8 cellular contexts compared by ENCODE assay signal in the genomic region with DNA sequence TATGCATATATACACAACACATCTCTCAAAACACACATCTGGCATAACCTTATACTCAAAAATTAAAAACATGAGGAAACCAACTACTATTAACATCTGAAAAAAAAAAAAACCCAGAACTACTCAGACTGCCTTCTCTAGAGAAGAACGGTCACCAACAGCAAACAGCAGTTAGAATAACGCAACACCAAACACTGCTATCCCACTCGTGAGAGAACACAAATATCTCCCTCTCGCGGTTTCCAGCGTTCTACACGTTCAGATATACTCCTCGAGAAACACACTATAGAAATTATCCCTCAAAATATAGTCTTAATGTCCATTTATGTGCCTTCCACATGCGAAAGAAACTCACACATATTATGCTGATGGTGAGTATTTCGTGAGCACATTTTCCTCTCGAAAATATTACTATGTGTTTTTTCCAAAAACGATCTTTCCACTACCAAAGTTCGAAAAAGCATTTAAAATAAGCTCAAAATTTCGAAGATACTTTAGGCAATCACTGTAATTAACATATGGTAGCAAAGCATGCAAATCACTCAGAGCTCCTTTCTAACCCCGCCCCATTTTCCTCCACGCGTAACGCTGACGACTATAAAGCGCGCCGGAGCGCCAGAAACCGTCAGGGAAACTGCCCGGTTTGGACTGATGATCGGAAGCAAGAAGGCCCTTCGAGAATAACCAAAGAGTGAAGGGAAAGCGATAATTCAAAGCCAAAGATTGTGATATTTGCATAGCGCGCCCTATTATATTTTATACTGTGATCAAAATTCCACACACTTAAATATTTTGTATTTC.
A peak's percentile ranks its signal among the peaks of the same experiment; 100 is the strongest.
DNase-seq lines count a peak whose midpoint lies in the region; FAIRE-seq and TF ChIP-seq lines count a peak whose summit lies in the region.

No MANE protein-coding gene starts in this region.

- H4K8ac ChIP-seq in H9 (replicated peaks; ENCODE audit: insufficient read length, low read depth, low read length) = no peak overlapping the region

- DNase-seq in G401 (ENCODE audit: low spot score) (peak; percentile 98), H9 (peak; percentile 97), M059J (ENCODE audit: low read depth) (peak; percentile 98), SHP77 treated with DMSO at 0.1 percent for 48 hours (lab: John Stamatoyannopoulos, UW) (peak; percentile 97), activated gamma-delta T cell treated with Interleukin-2 at 50 U/mL for 16 hours (peak; percentile 89), frontal cortex (ENCODE audit: low spot score in 2 of 2) (peak; percentile 64 to 81), neural progenitor cell (ENCODE audit: low spot score) (peak; percentile 96)

- H3K23ac ChIP-seq in H9 (ENCODE audit: insufficient read length, low read depth, low read length) = no peak overlapping the region

- H3K4me1 Mint-ChIP-seq in H9 (peaks cover 4 to 5% of the 10 kb centered on the region in 2 experiments; a peak in 2 of 4 replicates), neural progenitor cell (peaks cover 4% of the 10 kb centered on the region)

- H3K36me3 Mint-ChIP-seq in H9 (ENCODE audit: insufficient read depth in 1 of 3, low read depth in 3 of 3) = no peaks in the 10 kb centered on the region
- no peaks in the 10 kb centered on the region for H3K36me3 Mint-ChIP-seq in neural progenitor cell

- H3K9me3 Mint-ChIP-seq in H9 = no peaks in the 10 kb centered on the region
- H3K9me3 Mint-ChIP-seq in neural progenitor cell = no peaks in the 10 kb centered on the region

- H4K20me1 ChIP-seq in H9 (ENCODE audit: control insufficient read depth, insufficient read depth, insufficient read length) (no peaks in the 10 kb centered on the region), neural progenitor cell (ENCODE audit: low read depth) (no peaks in the 10 kb centered on the region)

- H3K27ac Mint-ChIP-seq in H9 (no peak overlapping the region), neural progenitor cell (no peak overlapping the region)

- no peak overlapping the region for H4K91ac ChIP-seq in H9 (ENCODE audit: insufficient read length, low read depth, low read length)

- peak overlapping the region; percentile 36 for H3K4me2 ChIP-seq in H9 (ENCODE audit: insufficient read depth, insufficient read length, low read length)
- H3K4me2 ChIP-seq in neural progenitor cell = peak overlapping the region; percentile 79

- peak overlapping the region; percentile 81 for H2BK5ac ChIP-seq in H9 (ENCODE audit: insufficient read length, low read length)

- no CpG with 5 or more reads among the region's 30 CpGs for WGBS in H9 (ENCODE audit: extremely low coverage, insufficient read length, low lambda C conversion rate)

- H3K4me3 Mint-ChIP-seq in H9 (no peak overlapping the region), neural progenitor cell (no peak overlapping the region)

- no peak overlapping the region for H2BK20ac ChIP-seq in H9 (ENCODE audit: low read depth, low read length, poor library complexity, severe bottlenecking)

- TF ChIP-seq CTCF in H9 (conservative IDR thresholded peaks at IDR 0.05) (no peak; the same call in 2 of the 3 replicates), neural progenitor cell (IDR thresholded peaks at IDR 0.05) (peak; percentile 9)

- H3K9me3 ChIP-seq in H9 (ENCODE audit: control insufficient read depth, low read depth, low read length) (no peaks in the 10 kb centered on the region), neural progenitor cell (ENCODE audit: low read depth) (no peaks in the 10 kb centered on the region), stomach smooth muscle (ENCODE audit: control insufficient read depth in 2 of 2, low read length in 2 of 2) (no peaks in the 10 kb centered on the region)

- no peaks in the 10 kb centered on the region for H3K79me1 ChIP-seq in H9 (ENCODE audit: insufficient read depth, low read depth, low read length, poor library complexity, severe bottlenecking)

- H3K9ac ChIP-seq in H9 (ENCODE audit: extremely low read depth, insufficient read length, low read length) (peak overlapping the region; percentile 70), neural progenitor cell (peak overlapping the region; percentile 91), stomach smooth muscle (ENCODE audit: low read length in 2 of 2) (peak overlapping the region; percentile 72 to 94)

- H3K4me1 ChIP-seq in H9 (ENCODE audit: insufficient read depth, low read length) = no peaks in the 10 kb centered on the region
- no peaks in the 10 kb centered on the region for H3K4me1 ChIP-seq in neural progenitor cell
- peaks cover 7% of the 10 kb centered on the region for H3K4me1 ChIP-seq in stomach smooth muscle (ENCODE audit: control insufficient read depth, insufficient read depth, low read length)

- H3K4me3 ChIP-seq in neural progenitor cell (peak overlapping the region; percentile 46), stomach smooth muscle (ENCODE audit: low read length in 2 of 2) (peak overlapping the region; percentile 68 to 74)

- H3K36me3 ChIP-seq in neural progenitor cell (no peaks in the 10 kb centered on the region), stomach smooth muscle (ENCODE audit: control insufficient read depth in 2 of 2, insufficient read depth in 2 of 2, low read length in 2 of 2) (no peaks in the 10 kb centered on the region)

- H2AK5ac ChIP-seq in H9 (ENCODE audit: insufficient read length, low read length) = no peak overlapping the region

- no peak overlapping the region for H2BK12ac ChIP-seq in H9 (ENCODE audit: insufficient read length, low read depth, low read length)

- no peak overlapping the region for H2BK15ac ChIP-seq in H9 (ENCODE audit: low read depth, low read length)

- peak overlapping the region; percentile 92 for H3K27ac ChIP-seq in H9 (ENCODE audit: insufficient read length, low read depth, low read length)
- H3K27ac ChIP-seq in neural progenitor cell = peak overlapping the region; percentile 99
- peak overlapping the region; percentile 87 for H3K27ac ChIP-seq in stomach smooth muscle (ENCODE audit: low read length)

- no peak overlapping the region for H3K4ac ChIP-seq in H9 (ENCODE audit: low read depth, low read length)

- peaks cover 35% of the 10 kb centered on the region for H3F3A ChIP-seq in neural progenitor cell (ENCODE audit: low read depth)

- H3K27me3 ChIP-seq in H9 (ENCODE audit: insufficient read depth, low read length) = no peaks in the 10 kb centered on the region
- H3K27me3 ChIP-seq in neural progenitor cell = no peaks in the 10 kb centered on the region
- no peaks in the 10 kb centered on the region for H3K27me3 ChIP-seq in stomach smooth muscle (ENCODE audit: control insufficient read depth in 1 of 2, insufficient read depth in 2 of 2, low read length in 2 of 2)

- FAIRE-seq in frontal cortex (lab: Jason Lieb, UNC) = peak; percentile 72

- H3K79me2 ChIP-seq in H9 (ENCODE audit: insufficient read depth, low read length) (no peaks in the 10 kb centered on the region), neural progenitor cell (ENCODE audit: low read depth) (no peaks in the 10 kb centered on the region)

- H3K56ac ChIP-seq in H9 (ENCODE audit: insufficient read length, low read depth, low read length) = no peak overlapping the region

- H3K14ac ChIP-seq in H9 (ENCODE audit: insufficient read depth, low read length) = no peak overlapping the region

- no peak overlapping the region for H2BK120ac ChIP-seq in H9 (ENCODE audit: low read depth, low read length, poor library complexity, severe bottlenecking)

- in situ Hi-C loops in G401 (cut with HindIII; ENCODE audit: low sequenced_read_pairs) = no loop called here

- H2AFZ ChIP-seq in H9 (ENCODE audit: low read length) (no peak overlapping the region), neural progenitor cell (replicated peaks) (peak overlapping the region; percentile 74)

- H3T11ph ChIP-seq in H9 (ENCODE audit: low read length) = no peak overlapping the region

- H3K27me3 Mint-ChIP-seq in H9 (ENCODE audit: low read depth) (no peaks in the 10 kb centered on the region; the same call in 1 of the 2 replicates), neural progenitor cell (ENCODE audit: insufficient read depth, low read depth) (peaks cover 2% of the 10 kb centered on the region)

- H4K5ac ChIP-seq in H9 (ENCODE audit: insufficient read length, low read depth, low read length) = no peak overlapping the region

- H3K23me2 ChIP-seq in H9 (ENCODE audit: insufficient read length, low read depth, low read length, poor library complexity, severe bottlenecking) = no peaks in the 10 kb centered on the region

- no peak overlapping the region for H3K18ac ChIP-seq in H9 (ENCODE audit: insufficient read length, low read depth, low read length)

Comparison
In these comparisons a context has a peak if more than half of its experiments do, and no peak if none do; other contexts are left out.
1. Peak in every context shown above with its lines: DNase-seq, H3K4me3 ChIP-seq and H3K27ac ChIP-seq.